In genomic region chr3:14254812-14255702, GRCh38 we compare ENCODE assay signal across 1 cellular context.
TF ChIP-seq lines count a peak whose summit lies in the region.

No MANE protein-coding gene starts in this region.

TF ChIP-seq in HEK293, 187 proteins besides CTCF, POLR2A, EP300 and RAD21 (continued from another document):
- TF ChIP-seq EGR2 (tag by site-specific recombination; IDR thresholded peaks at IDR 0.05; ENCODE audit: low read depth) (peak; percentile 51; the same call in 1 of the 2 replicates), ZNF596 (tag by site-specific recombination; IDR thresholded peaks at IDR 0.05) (no peak), ZNF175 (tag by site-specific recombination; IDR thresholded peaks at IDR 0.05) (no peak), KLF16 (tag by site-specific recombination; IDR thresholded peaks at IDR 0.05) (no peak)
